In genomic region chr12:111803038-111803626, GRCh38 we compare ENCODE assay signal across 32 cellular contexts.
"Had no signal": no experiment of that assay in that cellular context is flagged by ENCODE, and none has a peak within 500 bp of the region (broad histone marks: within the 10 kb centered on the region; RNA-seq: fewer than 3 reads in every experiment).

No MANE protein-coding gene starts in this region.

- H3K9me3 Mint-ChIP-seq: activated CD4-positive, alpha-beta memory T cell treated with anti-CD3 and anti-CD28 coated beads, Interleukin-2, amount 10 ng/mL, durations not matched to agents 7 days and 5 days; activated CD4-positive, alpha-beta T cell treated with anti-CD3 and anti-CD28 coated beads, Interleukin-2, amount 10 ng/mL, durations not matched to agents 7 days and 5 days; activated naive CD4-positive, alpha-beta T cell treated with anti-CD3 and anti-CD28 coated beads for 36 hours; activated naive CD4-positive, alpha-beta T cell treated with anti-CD3 and anti-CD28 coated beads, Interleukin-2, amount 50 U/mL, for 72 hours; activated naive CD8-positive, alpha-beta T cell treated with anti-CD3 and anti-CD28 coated beads for 36 hours; activated T-cell treated with anti-CD3 and anti-CD28 coated beads, Interleukin-2, amount 50 U/mL, for 24 hours; activated T-helper 2 cell treated with anti-CD3 and anti-CD28 coated beads, Interferon-gamma antibody, Interleukin-2, Interleukin-4, amounts not matched to agents 10 μg/mL and 5 μg/mL and 100 μg/mL, durations not matched to agents 14 hours and 24 hours and 36 hours; T-helper 1 cell treated with Interleukin-12 subunit alpha and Interleukin-12 subunit beta and Interleukin-4 antibody, amounts not matched to agents 30 μg/mL and 1 μg/mL, for 36 hours; T-helper 2 cell treated with Interferon-gamma antibody and Interleukin-4, amounts not matched to agents 5 μg/mL and 100 μg/mL, for 36 hours had no signal

- H3K4me1 Mint-ChIP-seq: activated CD4-positive, alpha-beta memory T cell treated with anti-CD3 and anti-CD28 coated beads, Interleukin-2, amount 10 ng/mL, durations not matched to agents 7 days and 5 days; activated CD4-positive, alpha-beta T cell treated with anti-CD3 and anti-CD28 coated beads for 36 hours; activated CD4-positive, alpha-beta T cell treated with anti-CD3 and anti-CD28 coated beads, Interleukin-2, amount 10 ng/mL, durations not matched to agents 7 days and 5 days; activated CD8-positive, alpha-beta memory T cell treated with anti-CD3 and anti-CD28 coated beads, Interleukin-2, amount 10 ng/mL, durations not matched to agents 7 days and 5 days; activated naive CD8-positive, alpha-beta T cell treated with anti-CD3 and anti-CD28 coated beads for 36 hours had no signal

- H3K27me3 Mint-ChIP-seq: activated CD4-positive, alpha-beta T cell treated with anti-CD3 and anti-CD28 coated beads for 36 hours; activated CD4-positive, alpha-beta T cell treated with anti-CD3 and anti-CD28 coated beads, Interleukin-2, amount 10 ng/mL, durations not matched to agents 7 days and 5 days; activated CD8-positive, alpha-beta memory T cell treated with anti-CD3 and anti-CD28 coated beads, Interleukin-2, amount 10 ng/mL, durations not matched to agents 7 days and 5 days; activated naive CD8-positive, alpha-beta T cell treated with anti-CD3 and anti-CD28 coated beads for 36 hours; activated T-cell treated with anti-CD3 and anti-CD28 coated beads, Interleukin-2, amount 50 U/mL, for 24 hours had no signal

- H3K36me3 Mint-ChIP-seq: activated CD8-positive, alpha-beta memory T cell treated with anti-CD3 and anti-CD28 coated beads, Interleukin-2, amount 10 ng/mL, durations not matched to agents 7 days and 5 days; activated naive CD4-positive, alpha-beta T cell treated with anti-CD3 and anti-CD28 coated beads, Interleukin-2, amount 50 U/mL, for 72 hours; activated naive CD8-positive, alpha-beta T cell treated with anti-CD3 and anti-CD28 coated beads for 36 hours had no signal

- DNase-seq: activated CD4-positive, alpha-beta memory T cell treated with anti-CD3 and anti-CD28 coated beads, Interleukin-2, amount 10 ng/mL, durations not matched to agents 7 days and 5 days; activated CD4-positive, alpha-beta T cell treated with anti-CD3 and anti-CD28 coated beads for 1 hour; activated CD4-positive, alpha-beta T cell treated with anti-CD3 and anti-CD28 coated beads for 36 hours; activated CD4-positive, alpha-beta T cell treated with anti-CD3 and anti-CD28 coated beads for 48 hours; activated CD4-positive, alpha-beta T cell treated with anti-CD3 and anti-CD28 coated beads, Interleukin-2, amount 10 ng/mL, durations not matched to agents 7 days and 5 days; activated CD4-positive, alpha-beta T cell treated with anti-CD3 and anti-CD28 coated beads, Interleukin-2, amount 50 U/mL, for 48 hours; activated CD4-positive, CD25-positive, alpha-beta regulatory T cell; activated CD8-positive, alpha-beta memory T cell treated with anti-CD3 and anti-CD28 coated beads for 24 hours; activated CD8-positive, alpha-beta memory T cell treated with anti-CD3 and anti-CD28 coated beads, Interleukin-2, amount 10 ng/mL, durations not matched to agents 7 days and 5 days; activated CD8-positive, alpha-beta memory T cell treated with anti-CD3 and anti-CD28 coated beads, Interleukin-2, amount 50 U/mL, for 48 hours; activated CD8-positive, alpha-beta T cell treated with anti-CD3 and anti-CD28 coated beads, Interleukin-2, amount 10 ng/mL, durations not matched to agents 7 days and 5 days; activated effector memory CD4-positive, alpha-beta T cell treated with Interleukin-2 at 50 U/mL for 16 hours; activated gamma-delta T cell; activated naive CD4-positive, alpha-beta T cell; activated naive CD4-positive, alpha-beta T cell treated with anti-CD3 and anti-CD28 coated beads for 36 hours; activated naive CD4-positive, alpha-beta T cell treated with anti-CD3 and anti-CD28 coated beads, Interleukin-2, amount 50 U/mL, for 16 hours; activated naive CD8-positive, alpha-beta T cell treated with anti-CD3 and anti-CD28 coated beads for 36 hours; activated T-cell treated with anti-CD3 and anti-CD28 coated beads, Interleukin-2, amount 50 U/mL, for 24 hours; activated T-cell treated with anti-CD3 and anti-CD28 coated beads, Interleukin-2, amount 50 U/mL, for 48 hours; adrenal gland; amniotic stem cell; body of pancreas; brain microvascular endothelial cell; central memory CD4-positive, alpha-beta T cell; T-helper 1 cell; T-helper 2 cell; T-helper 9 cell had no signal

- H3K4me3 Mint-ChIP-seq: activated CD4-positive, alpha-beta memory T cell treated with anti-CD3 and anti-CD28 coated beads, Interleukin-2, amount 10 ng/mL, durations not matched to agents 7 days and 5 days; activated CD4-positive, alpha-beta T cell treated with anti-CD3 and anti-CD28 coated beads for 36 hours; activated CD4-positive, alpha-beta T cell treated with anti-CD3 and anti-CD28 coated beads, Interleukin-2, amount 10 ng/mL, durations not matched to agents 7 days and 5 days; activated CD8-positive, alpha-beta memory T cell treated with anti-CD3 and anti-CD28 coated beads, Interleukin-2, amount 10 ng/mL, durations not matched to agents 7 days and 5 days; activated CD8-positive, alpha-beta T cell treated with anti-CD3 and anti-CD28 coated beads, Interleukin-2, amount 10 ng/mL, durations not matched to agents 7 days and 5 days; activated naive CD4-positive, alpha-beta T cell treated with anti-CD3 and anti-CD28 coated beads for 36 hours; activated naive CD8-positive, alpha-beta T cell treated with anti-CD3 and anti-CD28 coated beads for 36 hours; activated T-cell treated with anti-CD3 and anti-CD28 coated beads, Interleukin-2, amount 50 U/mL, for 24 hours; T-helper 1 cell treated with Interleukin-12 subunit alpha and Interleukin-12 subunit beta and Interleukin-4 antibody, amounts not matched to agents 30 μg/mL and 1 μg/mL, for 36 hours; T-helper 2 cell treated with Interferon-gamma antibody and Interleukin-4, amounts not matched to agents 5 μg/mL and 100 μg/mL, for 36 hours had no signal

- ATAC-seq: activated CD4-positive, alpha-beta T cell treated with anti-CD3 and anti-CD28 coated beads for 36 hours; activated CD4-positive, CD25-positive, alpha-beta regulatory T cell treated with anti-CD3 and anti-CD28 coated beads, Interleukin-2, amount 50 U/mL, for 24 hours; activated CD8-positive, alpha-beta memory T cell treated with anti-CD3 and anti-CD28 coated beads, Interleukin-2, amount 10 ng/mL, durations not matched to agents 7 days and 5 days; activated CD8-positive, alpha-beta T cell treated with anti-CD3 and anti-CD28 coated beads, Interleukin-2, amount 10 ng/mL, durations not matched to agents 7 days and 5 days; activated naive CD4-positive, alpha-beta T cell treated with anti-CD3 and anti-CD28 coated beads, Interleukin-2, amount 50 U/mL, for 72 hours; body of pancreas had no signal

- H3K27ac Mint-ChIP-seq: activated CD4-positive, alpha-beta memory T cell treated with anti-CD3 and anti-CD28 coated beads, Interleukin-2, amount 10 ng/mL, durations not matched to agents 7 days and 5 days; activated CD4-positive, alpha-beta T cell treated with anti-CD3 and anti-CD28 coated beads for 36 hours; activated CD4-positive, alpha-beta T cell treated with anti-CD3 and anti-CD28 coated beads, Interleukin-2, amount 10 ng/mL, durations not matched to agents 7 days and 5 days; activated CD8-positive, alpha-beta memory T cell treated with anti-CD3 and anti-CD28 coated beads, Interleukin-2, amount 10 ng/mL, durations not matched to agents 7 days and 5 days; activated CD8-positive, alpha-beta T cell treated with anti-CD3 and anti-CD28 coated beads, Interleukin-2, amount 10 ng/mL, durations not matched to agents 7 days and 5 days; activated naive CD4-positive, alpha-beta T cell treated with anti-CD3 and anti-CD28 coated beads for 36 hours; activated naive CD4-positive, alpha-beta T cell treated with anti-CD3 and anti-CD28 coated beads, Interleukin-2, amount 50 U/mL, for 72 hours; activated naive CD8-positive, alpha-beta T cell treated with anti-CD3 and anti-CD28 coated beads for 36 hours; activated T-cell treated with anti-CD3 and anti-CD28 coated beads, Interleukin-2, amount 50 U/mL, for 24 hours; activated T-helper 2 cell treated with anti-CD3 and anti-CD28 coated beads, Interferon-gamma antibody, Interleukin-2, Interleukin-4, amounts not matched to agents 10 μg/mL and 5 μg/mL and 100 μg/mL, durations not matched to agents 14 hours and 24 hours and 36 hours; T-helper 1 cell treated with Interleukin-12 subunit alpha and Interleukin-12 subunit beta and Interleukin-4 antibody, amounts not matched to agents 30 μg/mL and 1 μg/mL, for 36 hours; T-helper 2 cell treated with Interferon-gamma antibody and Interleukin-4, amounts not matched to agents 5 μg/mL and 100 μg/mL, for 36 hours had no signal
